1 cellular context compared by ENCODE assay signal in the genomic region with DNA sequence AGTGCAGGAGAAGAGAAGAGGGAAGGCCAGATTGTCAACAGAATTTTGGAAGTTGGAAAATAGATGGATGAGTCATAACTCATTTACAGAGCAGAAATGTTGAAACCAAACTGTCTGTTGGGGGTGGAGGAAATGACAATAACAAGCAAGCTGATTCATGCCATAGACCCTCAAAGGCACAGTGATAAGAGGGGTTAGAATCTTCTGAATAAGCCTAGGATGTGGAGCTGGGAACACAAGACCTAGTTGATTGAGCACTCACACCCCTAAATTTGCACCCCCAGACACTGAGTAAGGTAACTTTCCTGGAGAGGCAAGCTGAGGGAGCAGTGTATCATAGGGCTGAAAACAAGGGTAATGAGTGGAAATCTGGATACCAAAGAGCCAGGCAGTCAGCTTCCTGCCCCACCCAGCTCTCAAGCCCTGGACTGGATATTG.
A peak's percentile ranks its signal among the peaks of the same experiment; 100 is the strongest.
TF ChIP-seq lines count a peak whose summit lies in the region.

No MANE protein-coding gene starts in this region.

TF ChIP-seq in HCT116, 20 proteins besides CTCF, POLR2A, EP300 and RAD21 (continued from another document):
- TF ChIP-seq TCF7L2 (IDR thresholded peaks at IDR 0.05; ENCODE audit: borderline replicate concordance, extremely low read depth, insufficient read depth, insufficient read length) (peak; percentile 79), SP1 (IDR thresholded peaks at IDR 0.05; ENCODE audit: low read depth) (peak; percentile 93), EGR1 (IDR thresholded peaks at IDR 0.05; ENCODE audit: low read depth) (peak; percentile 77), JUND (IDR thresholded peaks at IDR 0.05) (peak; percentile 97)
- TF ChIP-seq, protein P1, sequence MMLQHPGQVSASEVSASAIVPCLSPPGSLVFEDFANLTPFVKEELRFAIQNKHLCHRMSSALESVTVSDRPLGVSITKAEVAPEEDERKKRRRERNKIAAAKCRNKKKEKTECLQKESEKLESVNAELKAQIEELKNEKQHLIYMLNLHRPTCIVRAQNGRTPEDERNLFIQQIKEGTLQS (IDR thresholded peaks at IDR 0.05) = peak; percentile 60; the same call in 1 of the 2 replicates
